Comparison of ENCODE assay signal across 32 cellular contexts in the genomic region with DNA sequence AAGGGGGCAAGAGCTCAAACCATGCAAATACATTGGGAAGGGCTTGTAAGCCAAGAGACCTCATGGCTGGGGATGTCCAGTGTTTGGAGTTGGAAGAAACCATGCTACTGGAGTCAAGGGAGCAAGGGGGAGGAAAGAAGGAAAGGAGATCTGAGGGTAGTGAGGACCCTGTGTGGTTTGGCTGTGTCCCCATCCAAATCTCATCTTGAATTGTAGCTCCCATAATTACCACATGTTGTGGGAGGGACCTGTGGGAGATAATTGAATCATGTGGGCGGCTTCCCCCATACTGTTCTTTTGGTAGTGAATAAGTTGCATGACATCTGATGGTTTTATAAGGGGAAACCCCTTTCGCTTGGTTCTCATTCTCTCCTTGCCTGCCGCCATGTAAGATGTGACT. TPM values are rescaled to one million over a fixed set of nuclear protein-coding genes. Genes with fewer than 3 reads are reported as not detected.
"Had no signal": no experiment of that assay in that cellular context is flagged by ENCODE, and none has a peak within 500 bp of the region (broad histone marks: within the 10 kb centered on the region; RNA-seq: fewer than 3 reads in every experiment).

No MANE protein-coding gene starts in this region.

- H3K9me3 Mint-ChIP-seq: brain had no signal

- H3K27ac Mint-ChIP-seq: activated CD4-positive, alpha-beta memory T cell treated with anti-CD3 and anti-CD28 coated beads, Interleukin-2, amount 10 ng/mL, durations not matched to agents 7 days and 5 days; activated CD4-positive, alpha-beta T cell treated with anti-CD3 and anti-CD28 coated beads for 36 hours; activated CD4-positive, alpha-beta T cell treated with anti-CD3 and anti-CD28 coated beads, Interleukin-2, amount 10 ng/mL, durations not matched to agents 24 days and 14 days; activated naive CD4-positive, alpha-beta T cell treated with anti-CD3 and anti-CD28 coated beads, Interleukin-2, amount 10 ng/mL, durations not matched to agents 7 days and 5 days; activated naive CD4-positive, alpha-beta T cell treated with anti-CD3 and anti-CD28 coated beads, Interleukin-2, amount 50 U/mL, for 72 hours; activated naive CD8-positive, alpha-beta T cell treated with anti-CD3 and anti-CD28 coated beads, Interleukin-2, amount 10 ng/mL, durations not matched to agents 7 days and 5 days; activated T-cell treated with anti-CD3 and anti-CD28 coated beads, Interleukin-2, amount 50 U/mL, for 24 hours; activated T-cell treated with anti-CD3 and anti-CD28 coated beads, Interleukin-2, amount 50 U/mL, for 72 hours; brain had no signal

- H3K27ac ChIP-seq: ascending aorta, breast epithelium, cardiac muscle cell, colonic mucosa, epithelial cell of prostate, esophagus squamous epithelium, gastroesophageal sphincter, heart right ventricle, hepatocyte had no signal

- H3K4me3 ChIP-seq: ascending aorta, breast epithelium, cardiac muscle cell, colonic mucosa, esophagus squamous epithelium, gastroesophageal sphincter, heart right ventricle, hepatocyte had no signal

- H3K4me1 ChIP-seq: ascending aorta, colonic mucosa had no signal

- H3K27me3 ChIP-seq: ascending aorta, breast epithelium, cardiac muscle cell, colonic mucosa, gastroesophageal sphincter, heart right ventricle, hepatocyte had no signal

- H3K9me3 ChIP-seq: ascending aorta, breast epithelium, colonic mucosa, esophagus squamous epithelium, gastroesophageal sphincter, heart right ventricle had no signal

- FAIRE-seq: endometrium, endothelial cell of umbilical vein had no signal

- DNase-seq: activated CD4-positive, alpha-beta memory T cell treated with anti-CD3 and anti-CD28 coated beads, Interleukin-2, amount 10 ng/mL, durations not matched to agents 7 days and 5 days; activated CD4-positive, alpha-beta T cell treated with anti-CD3 and anti-CD28 coated beads, Interleukin-2, amount 10 ng/mL, durations not matched to agents 24 days and 14 days; activated CD4-positive, CD25-positive, alpha-beta regulatory T cell; activated CD4-positive, CD25-positive, alpha-beta regulatory T cell treated with anti-CD3 and anti-CD28 coated beads, Interleukin-2, amount 50 U/mL, for 72 hours; activated CD8-positive, alpha-beta memory T cell treated with anti-CD3 and anti-CD28 coated beads, Interleukin-2, amount 50 U/mL, for 48 hours; activated gamma-delta T cell; activated naive CD4-positive, alpha-beta T cell; activated naive CD4-positive, alpha-beta T cell treated with anti-CD3 and anti-CD28 coated beads, Interleukin-2, amount 10 ng/mL, durations not matched to agents 7 days and 5 days; activated naive CD8-positive, alpha-beta T cell treated with anti-CD3 and anti-CD28 coated beads, Interleukin-2, amount 10 ng/mL, durations not matched to agents 7 days and 5 days; activated T-cell treated with anti-CD3 and anti-CD28 coated beads for 4 hours; activated T-cell treated with anti-CD3 and anti-CD28 coated beads, Interleukin-2, amount 50 U/mL, for 24 hours; central memory CD4-positive, alpha-beta T cell; cerebellar nuclear complex; colonic mucosa; effector CD8-positive, alpha-beta T cell; esophagus squamous epithelium; foreskin melanocyte had no signal

- H3K36me3 ChIP-seq: ascending aorta, breast epithelium, cardiac muscle cell, colonic mucosa, esophagus squamous epithelium, gastroesophageal sphincter, heart right ventricle had no signal

- H3K4me1 Mint-ChIP-seq: brain had no signal

- H3K4me3 Mint-ChIP-seq: activated CD4-positive, alpha-beta memory T cell treated with anti-CD3 and anti-CD28 coated beads, Interleukin-2, amount 10 ng/mL, durations not matched to agents 7 days and 5 days; activated CD4-positive, alpha-beta T cell treated with anti-CD3 and anti-CD28 coated beads for 36 hours; activated CD4-positive, alpha-beta T cell treated with anti-CD3 and anti-CD28 coated beads, Interleukin-2, amount 10 ng/mL, durations not matched to agents 24 days and 14 days; activated naive CD4-positive, alpha-beta T cell treated with anti-CD3 and anti-CD28 coated beads, Interleukin-2, amount 10 ng/mL, durations not matched to agents 7 days and 5 days; activated naive CD8-positive, alpha-beta T cell treated with anti-CD3 and anti-CD28 coated beads, Interleukin-2, amount 10 ng/mL, durations not matched to agents 7 days and 5 days; activated T-cell treated with anti-CD3 and anti-CD28 coated beads, Interleukin-2, amount 50 U/mL, for 24 hours; activated T-cell treated with anti-CD3 and anti-CD28 coated beads, Interleukin-2, amount 50 U/mL, for 72 hours; brain had no signal

- H3K36me3 Mint-ChIP-seq: activated naive CD4-positive, alpha-beta T cell treated with anti-CD3 and anti-CD28 coated beads, Interleukin-2, amount 10 ng/mL, durations not matched to agents 7 days and 5 days; brain had no signal

- ATAC-seq: activated CD4-positive, alpha-beta T cell treated with anti-CD3 and anti-CD28 coated beads for 36 hours; activated T-cell treated with anti-CD3 and anti-CD28 coated beads, Interleukin-2, amount 50 U/mL, for 72 hours; gastroesophageal sphincter; heart right ventricle had no signal

RNA-seq across cellular contexts. Expression of gene ADRB1, which starts 56.5 kb away (rescaled TPM):
- total RNA-seq: activated CD4-positive, alpha-beta T cell treated with anti-CD3 and anti-CD28 coated beads for 36 hours; activated CD4-positive, alpha-beta T cell treated with anti-CD3 and anti-CD28 coated beads, Interleukin-2, amount 10 ng/mL, durations not matched to agents 24 days and 14 days; activated naive CD4-positive, alpha-beta T cell treated with anti-CD3 and anti-CD28 coated beads, Interleukin-2, amount 50 U/mL, for 72 hours; activated T-cell treated with anti-CD3 and anti-CD28 coated beads, Interleukin-2, amount 50 U/mL, for 72 hours; ascending aorta; fibroblast of lung; fibroblast of villous mesenchyme had no signal
- polyA plus RNA-seq: fibroblast of lung had no signal
